ENCODE assay signal across 12 cellular contexts in genomic region chr3:64548200-64548889, GRCh38.
A peak's percentile ranks its signal among the peaks of the same experiment; 100 is the strongest.
DNase-seq lines count a peak whose midpoint lies in the region; ATAC-seq, FAIRE-seq and TF ChIP-seq lines count a peak whose summit lies in the region.
"Had no signal": no experiment of that assay in that cellular context is flagged by ENCODE, and none has a peak within 500 bp of the region (broad histone marks: within the 10 kb centered on the region; RNA-seq: fewer than 3 reads in every experiment).

No MANE protein-coding gene starts in this region.

- peaks cover 0 to 8% (median 0%) of the 10 kb centered on the region in 5 donors for H3K27me3 Mint-ChIP-seq in naive thymus-derived CD8-positive, alpha-beta T cell

- peaks cover 0 to 24% (median 12%) of the 10 kb centered on the region in 9 donors for H3K4me1 ChIP-seq in heart right ventricle
- H3K4me1 ChIP-seq in pancreas, result peaks cover 0 to under 1% (median 0%) of the 10 kb centered on the region in 3 donors
- H3K4me1 ChIP-seq: BE2C had no signal

- DNase-seq in AG08396 (ENCODE audit: low spot score) (peak; percentile 53), astrocyte of the hippocampus (ENCODE audit: low read depth, low spot score) (peak; percentile 80), heart right ventricle (peak; percentile 38 to 44), pancreas (peak in 3 of 6 donors; percentile 20 to 42 (median 34)), NCI-H1694 treated with DMSO at 0.1 percent for 48 hours (lab: John Stamatoyannopoulos, UW) (no peak), NCI-H524 treated with DMSO at 0.1 percent for 48 hours (lab: John Stamatoyannopoulos, UW) (no peak), H4 (ENCODE audit: low spot score) (no peak)
- no peak for DNase-seq in naive thymus-derived CD8-positive, alpha-beta T cell
- DNase-seq: BE2C, islet precursor cell, T-helper 9 cell had no signal

- FAIRE-seq in pancreas (lab: Jason Lieb, UNC), result peak; percentile 71
- FAIRE-seq: endothelial cell of umbilical vein had no signal

- no peaks in the 10 kb centered on the region for H3K36me3 Mint-ChIP-seq in naive thymus-derived CD8-positive, alpha-beta T cell

- peak; percentile 74 to 90 (median 81) for ATAC-seq in heart right ventricle
- peak; percentile 48 to 80 (median 64) for ATAC-seq in pancreas
- ATAC-seq in naive thymus-derived CD8-positive, alpha-beta T cell, result no peak

- H3K27me3 ChIP-seq in heart right ventricle (no peaks in the 10 kb centered on the region), pancreas (no peaks in the 10 kb centered on the region)
- H3K27me3 ChIP-seq: BE2C had no signal

- POLR2A ChIA-PET in naive thymus-derived CD8-positive, alpha-beta T cell (lab: Charles Lee), result no interaction called here

- H3K4me1 Mint-ChIP-seq in naive thymus-derived CD8-positive, alpha-beta T cell, result no peaks in the 10 kb centered on the region

- H3K4me3 Mint-ChIP-seq in naive thymus-derived CD8-positive, alpha-beta T cell, result no peak overlapping the region

- TF ChIP-seq CTCF in heart right ventricle (IDR thresholded peaks at IDR 0.05) (no peak), pancreas (IDR thresholded peaks at IDR 0.05) (no peak)

- H3K9me3 ChIP-seq in heart right ventricle (no peaks in the 10 kb centered on the region), pancreas (no peaks in the 10 kb centered on the region)
- H3K9me3 ChIP-seq: BE2C had no signal

- no peak overlapping the region for H3K4me3 ChIP-seq in heart right ventricle
- H3K4me3 ChIP-seq in pancreas, result no peak overlapping the region

- H3K9me3 Mint-ChIP-seq in naive thymus-derived CD8-positive, alpha-beta T cell, result peaks cover 0 to 8% (median 0%) of the 10 kb centered on the region in 9 donors

- H3K27ac Mint-ChIP-seq in naive thymus-derived CD8-positive, alpha-beta T cell, result no peak overlapping the region

- intact Hi-C loops in heart right ventricle (cut with DNase I), result no loop called here
- intact Hi-C loops in pancreas (cut with DNase I), result no loop called here

- WGBS in heart right ventricle, 2 donors, result 45 to 48% methylated on average over 6 of the region's 6 CpGs
- WGBS in pancreas, 2 donors, result 29 to 30% methylated on average over 6 of the region's 6 CpGs

- peak overlapping the region in 5 of 10 donors; percentile 29 to 53 (median 45) for H3K27ac ChIP-seq in heart right ventricle
- H3K27ac ChIP-seq in pancreas, result no peak overlapping the region

- peaks cover 0 to 87% (median 12%) of the 10 kb centered on the region in 9 donors for H3K36me3 ChIP-seq in heart right ventricle
- H3K36me3 ChIP-seq in pancreas, result peaks cover 0 to 4% (median 0%) of the 10 kb centered on the region in 3 donors

Comparison
In these comparisons a context has a peak if more than half of its experiments do, and no peak if none do; other contexts are left out.
1. DNase-seq: peak in AG08396 (single experiment), astrocyte of the hippocampus (single experiment) and heart right ventricle (2 of 2); none in NCI-H1694 treated with DMSO at 0.1 percent for 48 hours (single experiment), NCI-H524 treated with DMSO at 0.1 percent for 48 hours (single experiment), H4 (single experiment) and naive thymus-derived CD8-positive, alpha-beta T cell (0 of 10).
2. ATAC-seq: peak in heart right ventricle (8 of 8) and pancreas (4 of 4); none in naive thymus-derived CD8-positive, alpha-beta T cell (0 of 2).